Comparison of ENCODE assay signal across 13 cellular contexts in the genomic region with DNA sequence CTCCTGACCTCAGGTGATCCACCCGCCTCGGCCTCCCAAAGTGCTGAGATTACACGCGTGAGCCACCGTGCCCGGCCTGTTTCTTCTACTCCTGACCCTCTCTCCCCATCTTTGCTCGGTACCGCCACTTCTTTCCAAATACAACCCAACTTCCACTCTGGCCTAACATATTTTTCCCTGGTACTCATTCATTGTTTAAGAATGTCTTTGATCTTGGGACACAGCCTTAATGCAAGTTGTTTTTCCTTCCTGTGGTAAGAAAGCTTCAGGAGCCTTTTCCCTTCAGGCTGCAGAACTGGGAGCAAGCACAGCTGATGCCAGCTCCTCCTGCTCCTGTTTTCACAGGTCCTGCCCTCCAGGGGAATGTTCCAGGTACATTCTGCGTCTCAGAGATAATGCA. TPM values are rescaled to one million over a fixed set of nuclear protein-coding genes. Genes with fewer than 3 reads are reported as not detected.
DNase-seq lines count a peak whose midpoint lies in the region; ATAC-seq and TF ChIP-seq lines count a peak whose summit lies in the region.
"Had no signal": no experiment of that assay in that cellular context is flagged by ENCODE, and none has a peak within 500 bp of the region (broad histone marks: within the 10 kb centered on the region; RNA-seq: fewer than 3 reads in every experiment).

No MANE protein-coding gene starts in this region.

- peaks cover 3% of the 10 kb centered on the region for H3K27me3 Mint-ChIP-seq in HFFc6 (ENCODE audit: insufficient read depth)

- peak; percentile 71 for ATAC-seq in foreskin keratinocyte

- peak overlapping the region; percentile 55 for H3K27ac ChIP-seq in foreskin keratinocyte
- H3K27ac ChIP-seq in tibial artery, result peak overlapping the region in 1 of 2 donors; percentile 72
- H3K27ac ChIP-seq in WERI-Rb-1, result no peak overlapping the region

- peak overlapping the region; percentile 2; the same call in 1 of the 2 replicates for H3K4me3 Mint-ChIP-seq in HFFc6
- H3K4me3 Mint-ChIP-seq: stimulated activated naive B cell treated with anti-CD40 and anti-IgM and Interleukin-4, amounts not matched to agents 10 μg/mL and 1 μg/mL and 100 μg/mL, for 72 hours had no signal

- H3K4me3 ChIP-seq in tibial artery (no peak overlapping the region), WERI-Rb-1 (ENCODE audit: low read depth, low read length) (no peak overlapping the region)

- peaks cover 21% of the 10 kb centered on the region for H3K4me1 Mint-ChIP-seq in HFFc6 (ENCODE audit: low read depth)

- intact Hi-C loops in tibial artery (cut with DNase I; ENCODE audit: low total_unique reads), result no loop called here

- peak overlapping the region; percentile 27 for H3K27ac Mint-ChIP-seq in HFFc6
- H3K27ac Mint-ChIP-seq: stimulated activated naive B cell treated with anti-CD40 and anti-IgM and Interleukin-4, amounts not matched to agents 10 μg/mL and 1 μg/mL and 100 μg/mL, for 72 hours had no signal

- TF ChIP-seq CTCF in HFFc6 (IDR thresholded peaks at IDR 0.05) (no peak), foreskin keratinocyte (conservative IDR thresholded peaks at IDR 0.05) (no peak), tibial artery (IDR thresholded peaks at IDR 0.05) (no peak), WERI-Rb-1 (IDR thresholded peaks at IDR 0.05; ENCODE audit: low read depth, low read length) (no peak)

- peaks cover 18% of the 10 kb centered on the region for H3K4me1 ChIP-seq in foreskin keratinocyte
- H3K4me1 ChIP-seq in tibial artery, result peaks cover 0 to 49% (median 30%) of the 10 kb centered on the region in 4 donors

- peaks cover 13% of the 10 kb centered on the region for H3K36me3 Mint-ChIP-seq in HFFc6 (ENCODE audit: low read depth)
- H3K36me3 Mint-ChIP-seq: stimulated activated naive B cell treated with anti-CD40 and anti-IgM and Interleukin-4, amounts not matched to agents 10 μg/mL and 1 μg/mL and 100 μg/mL, for 72 hours had no signal

- DNase-seq in HFFc6 (peak; percentile 60), astrocyte of the hippocampus (ENCODE audit: low read depth, low spot score) (peak; percentile 76), foreskin keratinocyte (peak; percentile 83 to 91), tibial artery (peak; percentile 12 to 17), WERI-Rb-1 (no peak), NCI-H345 (lab: John Stamatoyannopoulos, UW) (no peak), GM19238 (ENCODE audit: insufficient read length, low spot score) (no peak)
- DNase-seq: activated T-cell treated with anti-CD3 and anti-CD28 coated beads for 4 hours; anterior cingulate cortex; MM.1S; stimulated activated CD4-positive, alpha-beta T cell treated with anti-CD3 and anti-CD28 coated beads, Interleukin-1b, Interleukin-23, amount 100 ng/mL, for 48 hours; stimulated activated naive B cell treated with anti-CD40 and anti-IgM and Interleukin-4, amounts not matched to agents 10 μg/mL and 1 μg/mL and 100 μg/mL, for 72 hours had no signal

- H3K9me3 ChIP-seq in tibial artery (no peaks in the 10 kb centered on the region), WERI-Rb-1 (ENCODE audit: severe bottlenecking) (no peaks in the 10 kb centered on the region)

- H3K9me3 Mint-ChIP-seq in HFFc6, result peaks cover 17% of the 10 kb centered on the region

- H3K36me3 ChIP-seq in tibial artery, result no peaks in the 10 kb centered on the region
- no peaks in the 10 kb centered on the region for H3K36me3 ChIP-seq in WERI-Rb-1

- H3K27me3 ChIP-seq in foreskin keratinocyte, result no peaks in the 10 kb centered on the region
- no peaks in the 10 kb centered on the region for H3K27me3 ChIP-seq in tibial artery
- H3K27me3 ChIP-seq in WERI-Rb-1 (ENCODE audit: insufficient read depth, low read depth, severe bottlenecking), result no peaks in the 10 kb centered on the region

RNA-seq across cellular contexts. Expression of gene CALML3, which starts 13.7 kb away (rescaled TPM):
- total RNA-seq in HFFc6 (2021; fragmentation: NEBNext Ultra II Directional; extraction: Animal tissue kit (Norgen Biotek cat#: 25700)), result not detected
- total RNA-seq in foreskin keratinocyte, result 2.7 and 4.7 TPM in 2 replicates
- 4.5 and 8.0 TPM in 2 replicates for polyA plus RNA-seq in foreskin keratinocyte
- total RNA-seq: epithelial cell of proximal tubule had no signal

RNA-seq across cellular contexts. Expression of gene CALML5, which starts 39.1 kb away (rescaled TPM):
- total RNA-seq in HFFc6 (2021; fragmentation: NEBNext Ultra II Directional; extraction: Animal tissue kit (Norgen Biotek cat#: 25700)), result not detected
- total RNA-seq in foreskin keratinocyte, result 2.4 and 65.7 TPM in 2 replicates
- polyA plus RNA-seq in foreskin keratinocyte, result 2.1 and 104 TPM in 2 replicates
- total RNA-seq: epithelial cell of proximal tubule had no signal

Comparison
In these comparisons a context has a peak if more than half of its experiments do, and no peak if none do; other contexts are left out.
1. DNase-seq: peak in HFFc6 (single experiment), astrocyte of the hippocampus (single experiment), foreskin keratinocyte (2 of 2) and tibial artery (2 of 2); none in WERI-Rb-1 (single experiment), NCI-H345 (single experiment) and GM19238 (single experiment).